15 cellular contexts compared by ENCODE assay signal in genomic region chr1:155260276-155260675, GRCh38. TPM values are rescaled to one million over a fixed set of nuclear protein-coding genes. Genes with fewer than 3 reads are reported as not detected.
A peak's percentile ranks its signal among the peaks of the same experiment; 100 is the strongest.
DNase-seq lines count a peak whose midpoint lies in the region; ATAC-seq, FAIRE-seq and TF ChIP-seq lines count a peak whose summit lies in the region.
"Had no signal": no experiment of that assay in that cellular context is flagged by ENCODE, and none has a peak within 500 bp of the region (broad histone marks: within the 10 kb centered on the region; RNA-seq: fewer than 3 reads in every experiment).

No MANE protein-coding gene starts in this region.

- BruUV-seq in K562 (replicated peaks; lab: Mats Ljungman, UMichigan), result no TSS peak

- H3K4me3 ChIP-seq in NT2/D1 (ENCODE audit: insufficient read length, low read depth), result no peak overlapping the region
- H3K4me3 ChIP-seq in K562, result no peak overlapping the region

- peaks cover 21% of the 10 kb centered on the region for H3K79me2 ChIP-seq in K562 (ENCODE audit: control insufficient read depth, insufficient read depth, low read length)

- H3K9me3 ChIP-seq in NT2/D1 (ENCODE audit: insufficient read depth, low read length), result no peaks in the 10 kb centered on the region
- no peaks in the 10 kb centered on the region for H3K9me3 ChIP-seq in K562 (replicated peaks; ENCODE audit: control insufficient read depth, insufficient read depth, low read depth, low read length)
- H3K9me3 ChIP-seq: tibial artery had no signal

- no peaks in the 10 kb centered on the region for H4K20me1 ChIP-seq in K562 (replicated peaks; ENCODE audit: control insufficient read depth, insufficient read depth, low read length)

- peak overlapping the region; percentile 72 for H3K27ac Mint-ChIP-seq in progenitor cell of endocrine pancreas

- H3K4me3 Mint-ChIP-seq in activated T-cell treated with anti-CD3 and anti-CD28 coated beads, Interleukin-2, amount 50 U/mL, for 4 hours, result peak overlapping the region; percentile 99
- H3K4me3 Mint-ChIP-seq in progenitor cell of endocrine pancreas (ENCODE audit: low read depth), result peak overlapping the region; percentile 94

- H3K9me1 ChIP-seq in K562 (ENCODE audit: control insufficient read depth, insufficient read depth, low read length), result no peaks in the 10 kb centered on the region

- H3K36me3 Mint-ChIP-seq in activated T-cell treated with anti-CD3 and anti-CD28 coated beads, Interleukin-2, amount 50 U/mL, for 4 hours (ENCODE audit: insufficient read depth), result peaks cover 50% of the 10 kb centered on the region
- H3K36me3 Mint-ChIP-seq in progenitor cell of endocrine pancreas (ENCODE audit: insufficient read depth), result peaks cover 15% of the 10 kb centered on the region

- POLR2A ChIA-PET in K562 (lab: Yijun Ruan, JAX), result interaction anchor here (0.6 to 3.8 kb wide), 4 partner anchors 9 to 66 kb away, joined by 4 to 29 read pairs (median 14); partner anchors contain the start of gene CLK2

- H3K4me1 ChIP-seq in NT2/D1 (ENCODE audit: insufficient read depth, insufficient read length) (peaks cover 10% of the 10 kb centered on the region), K562 (replicated peaks in 1 of 2; ENCODE audit: control insufficient read depth in 2 of 2, insufficient read depth in 2 of 2, low read length in 2 of 2) (peaks cover 7 to 32% of the 10 kb centered on the region in 2 experiments; a peak in 4 of 5 replicates)

- no peak for ATAC-seq in activated T-cell treated with anti-CD3 and anti-CD28 coated beads, Interleukin-2, amount 50 U/mL, for 4 hours
- ATAC-seq in K562 (no peak), GM18519 (IDR thresholded peaks at IDR 0.05; ENCODE audit: low FRiP score, unreplicated experiment) (no peak)
- ATAC-seq: esophagus mucosa had no signal

- TF ChIP-seq RAD21 in K562 (CRISPR knock-in tag; conservative IDR thresholded peaks at IDR 0.05 in 1 of 2, IDR thresholded peaks at IDR 0.05 in 1 of 2), result no peak

- no peak for TF ChIP-seq CTCF in K562 (IDR thresholded peaks at IDR 0.05 in 2 of 3, conservative IDR thresholded peaks at IDR 0.05 in 1 of 3; ENCODE audit: insufficient read depth in 2 of 3, low read depth in 1 of 3, low read length in 3 of 3)
- no peak for TF ChIP-seq CTCF in progenitor cell of endocrine pancreas (IDR thresholded peaks at IDR 0.05; ENCODE audit: unreplicated experiment)

- TF ChIP-seq POLR2A in K562 (conservative IDR thresholded peaks at IDR 0.05), result no peak

- H3K27ac ChIP-seq in K562 (ENCODE audit: extremely low read depth, low read depth, low read length), result no peak overlapping the region

- H3K9ac ChIP-seq in NT2/D1 (ENCODE audit: insufficient read length, low read depth) (peak overlapping the region; percentile 96), K562 (ENCODE audit: insufficient read depth in 1 of 2, low read depth in 2 of 2, low read length in 2 of 2) (peak overlapping the region; percentile 78 to 83; a peak in 3 of 4 replicates)

- CTCF ChIA-PET in K562 (lab: Yijun Ruan, JAX; ENCODE audit: low intra/inter-chr PET ratio), result interaction anchor here (0.7 kb wide), 1 partner anchor 20 kb away, joined by 3 read pairs; no protein-coding TSS in a partner anchor

- intact Hi-C loops in K562 (cut with micrococcal nuclease), result no loop called here

- 90% methylated on average over 5 of the region's 5 CpGs for WGBS in K562 (ENCODE audit: insufficient coverage, low coverage, missing lambda C conversion rate)

- H3K27me3 ChIP-seq in NT2/D1 (ENCODE audit: insufficient read depth, insufficient read length) (no peaks in the 10 kb centered on the region), K562 (ENCODE audit: control insufficient read depth in 2 of 2, insufficient read depth in 2 of 2, low read length in 2 of 2) (no peaks in the 10 kb centered on the region)
- H3K27me3 ChIP-seq: tibial artery had no signal

- H3K36me3 ChIP-seq in NT2/D1 (ENCODE audit: insufficient read depth, insufficient read length, low read length) (peaks cover 74% of the 10 kb centered on the region), K562 (ENCODE audit: control insufficient read depth, insufficient read depth, low read length) (peaks cover 67% of the 10 kb centered on the region)

- peaks cover 37% of the 10 kb centered on the region for H3K4me1 Mint-ChIP-seq in activated T-cell treated with anti-CD3 and anti-CD28 coated beads, Interleukin-2, amount 50 U/mL, for 4 hours (ENCODE audit: low read depth)
- peaks cover 24% of the 10 kb centered on the region for H3K4me1 Mint-ChIP-seq in progenitor cell of endocrine pancreas (ENCODE audit: low read depth)

- no peak overlapping the region for H3K4me2 ChIP-seq in K562 (ENCODE audit: insufficient read depth, low read length)

- H2AFZ ChIP-seq in K562 (ENCODE audit: low read depth, low read length), result no peak overlapping the region

- no peaks in the 10 kb centered on the region for H3K9me3 Mint-ChIP-seq in activated T-cell treated with anti-CD3 and anti-CD28 coated beads, Interleukin-2, amount 50 U/mL, for 4 hours
- H3K9me3 Mint-ChIP-seq in progenitor cell of endocrine pancreas (ENCODE audit: low read depth), result no peaks in the 10 kb centered on the region

- in situ Hi-C loops in K562 (cut with MboI), result no loop called here

- no peak for TF ChIP-seq EP300 in K562 (IDR thresholded peaks at IDR 0.05; ENCODE audit: low read length)

- no peak for DNase-seq in activated T-cell treated with anti-CD3 and anti-CD28 coated beads, Interleukin-2, amount 50 U/mL, for 4 hours
- no peak for DNase-seq in activated T-cell treated with anti-CD3 and anti-CD28 coated beads, Interleukin-2, amount 50 U/mL, for 48 hours
- no peak for DNase-seq in NT2/D1 (ENCODE audit: low read depth, low spot score)
- no peak for DNase-seq in K562 (ENCODE audit: extremely low read depth in 1 of 4, low spot score in 3 of 4)
- DNase-seq in progenitor cell of endocrine pancreas (ENCODE audit: low spot score, unreplicated experiment), result no peak
- no peak for DNase-seq in mesenteric fat pad (ENCODE audit: low spot score)
- DNase-seq in pons (ENCODE audit: low spot score), result no peak
- DNase-seq: activated CD4-positive, alpha-beta T cell treated with anti-CD3 and anti-CD28 coated beads, Interleukin-2, amount 50 U/mL, for 1 hour; DMS53; HCEC 1CT; hypothalamus; NCI-H1092 treated with DMSO at 0.1 percent for 48 hours; tibial artery had no signal

- FAIRE-seq in K562 (lab: Jason Lieb, UNC), result no peak

- H3K27me3 Mint-ChIP-seq in activated T-cell treated with anti-CD3 and anti-CD28 coated beads, Interleukin-2, amount 50 U/mL, for 4 hours (ENCODE audit: low read depth), result no peaks in the 10 kb centered on the region
- H3K27me3 Mint-ChIP-seq in progenitor cell of endocrine pancreas, result no peaks in the 10 kb centered on the region

RNA-seq across cellular contexts. Expression of gene SCAMP3, which starts 1.9 kb away (rescaled TPM):
- 100 to 1,000 TPM; 193 to 214 (median 208) TPM for total RNA-seq in activated T-cell treated with anti-CD3 and anti-CD28 coated beads, Interleukin-2, amount 50 U/mL, for 4 hours
- total RNA-seq in K562 (2011; cell fraction: chromatin; rRNA removed; ENCODE audit: low replicate concordance), result 59.7 and 127 TPM in 2 replicates
- total RNA-seq in K562 (2011; cell fraction: nucleolus; rRNA removed), result 178 TPM in 2 replicates
- total RNA-seq in K562 (2011; cell fraction: nucleoplasm; rRNA removed), result 135 and 144 TPM in 2 replicates
- 101 and 132 TPM in 2 replicates for total RNA-seq in K562 (2014; rRNA removed)
- total RNA-seq in K562 (2014; rRNA removed; fragmentation: Illumina TruSeq; extraction: Trizol), result 13.4 and 14.2 TPM in 2 replicates
- total RNA-seq in K562 (2015; rRNA removed; fragmentation: Illumina TruSeq; extraction: Trizol), result 24.0 and 25.4 TPM in 2 replicates
- total RNA-seq in K562 (2021), result 111 TPM in 2 replicates
- polyA plus RNA-seq in K562 (2011; rRNA removed), result 100 and 140 TPM in 2 replicates
- polyA plus RNA-seq in K562 (2011; cell fraction: cytosol; rRNA removed), result 214 and 294 TPM in 2 replicates
- polyA plus RNA-seq in K562 (2011; cell fraction: nucleus; rRNA removed), result 103 and 109 TPM in 2 replicates
- 94.0 and 101 TPM in 2 replicates for polyA plus RNA-seq in K562 (2012)
- 86.1 and 100 TPM in 2 replicates for polyA plus RNA-seq in K562 (2014; fragmentation: Illumina TruSeq; extraction: Trizol)
- 10 to 100 TPM; 72.9 to 83.3 TPM for polyA plus RNA-seq in K562 (2014; fragmentation: Nextera tagmentation; extraction: Ambion mirVana)
- 130 and 131 TPM in 2 replicates for polyA plus RNA-seq in K562 (2014; rRNA removed)
- polyA minus RNA-seq in K562 (2011; rRNA and poly(A)+ RNA removed), result 57.0 and 75.1 TPM in 2 replicates
- polyA minus RNA-seq in K562 (2011; cell fraction: cytosol; rRNA and poly(A)+ RNA removed), result 62.4 and 70.4 TPM in 2 replicates
- polyA minus RNA-seq in K562 (2011; cell fraction: nucleus; rRNA and poly(A)+ RNA removed), result 16.4 and 25.2 TPM in 2 replicates
- 53.1 and 57.1 TPM in 2 replicates for total RNA-seq in progenitor cell of endocrine pancreas
- 69.7 TPM for total RNA-seq in mesenteric fat pad

RNA-seq across cellular contexts. Expression of gene ENTREP3, which starts 5.0 kb away (rescaled TPM):
- total RNA-seq in activated T-cell treated with anti-CD3 and anti-CD28 coated beads, Interleukin-2, amount 50 U/mL, for 4 hours, result 10 to 100 TPM; 31.7 to 41.3 (median 39.8) TPM
- total RNA-seq in K562 (2011; cell fraction: chromatin; rRNA removed; ENCODE audit: low replicate concordance), result 20.6 and 45.2 TPM in 2 replicates
- 38.6 and 38.9 TPM in 2 replicates for total RNA-seq in K562 (2011; cell fraction: nucleolus; rRNA removed)
- total RNA-seq in K562 (2011; cell fraction: nucleoplasm; rRNA removed), result 36.1 and 52.0 TPM in 2 replicates
- total RNA-seq in K562 (2014; rRNA removed), result 6.4 and 10.6 TPM in 2 replicates
- total RNA-seq in K562 (2014; rRNA removed; fragmentation: Illumina TruSeq; extraction: Trizol), result 1.9 and 2.0 TPM in 2 replicates
- 3.4 and 4.1 TPM in 2 replicates for total RNA-seq in K562 (2015; rRNA removed; fragmentation: Illumina TruSeq; extraction: Trizol)
- 41.8 and 43.0 TPM in 2 replicates for total RNA-seq in K562 (2021)
- 5.9 and 17.5 TPM in 2 replicates for polyA plus RNA-seq in K562 (2011; rRNA removed)
- 10.9 and 13.6 TPM in 2 replicates for polyA plus RNA-seq in K562 (2011; cell fraction: cytosol; rRNA removed)
- 30.5 and 33.5 TPM in 2 replicates for polyA plus RNA-seq in K562 (2011; cell fraction: nucleus; rRNA removed)
- polyA plus RNA-seq in K562 (2012), result 23.2 and 25.9 TPM in 2 replicates
- polyA plus RNA-seq in K562 (2014; fragmentation: Illumina TruSeq; extraction: Trizol), result 11.8 and 21.9 TPM in 2 replicates
- 1 to 10 TPM; 2.0 to 2.1 TPM for polyA plus RNA-seq in K562 (2014; fragmentation: Nextera tagmentation; extraction: Ambion mirVana)
- 15.4 and 17.7 TPM in 2 replicates for polyA plus RNA-seq in K562 (2014; rRNA removed)
- polyA minus RNA-seq in K562 (2011; rRNA and poly(A)+ RNA removed), result 3.8 and 3.9 TPM in 2 replicates
- polyA minus RNA-seq in K562 (2011; cell fraction: cytosol; rRNA and poly(A)+ RNA removed), result 13.7 and 24.0 TPM in 2 replicates
- polyA minus RNA-seq in K562 (2011; cell fraction: nucleus; rRNA and poly(A)+ RNA removed), result 6.2 and 7.2 TPM in 2 replicates
- 58.4 and 59.0 TPM in 2 replicates for total RNA-seq in progenitor cell of endocrine pancreas
- total RNA-seq in mesenteric fat pad, result 25.2 TPM

RNA-seq across cellular contexts. Expression of gene CLK2, which starts 13.0 kb away (rescaled TPM):
- 10 to 100 TPM; 64.2 to 68.4 (median 66.3) TPM for total RNA-seq in activated T-cell treated with anti-CD3 and anti-CD28 coated beads, Interleukin-2, amount 50 U/mL, for 4 hours
- 311 and 570 TPM in 2 replicates for total RNA-seq in K562 (2011; cell fraction: chromatin; rRNA removed; ENCODE audit: low replicate concordance)
- 299 and 331 TPM in 2 replicates for total RNA-seq in K562 (2011; cell fraction: nucleolus; rRNA removed)
- total RNA-seq in K562 (2011; cell fraction: nucleoplasm; rRNA removed), result 264 and 285 TPM in 2 replicates
- total RNA-seq in K562 (2014; rRNA removed), result 36.4 and 40.2 TPM in 2 replicates
- total RNA-seq in K562 (2014; rRNA removed; fragmentation: Illumina TruSeq; extraction: Trizol), result 24.2 and 25.6 TPM in 2 replicates
- total RNA-seq in K562 (2015; rRNA removed; fragmentation: Illumina TruSeq; extraction: Trizol), result 37.0 and 39.6 TPM in 2 replicates
- total RNA-seq in K562 (2021), result 60.2 and 65.4 TPM in 2 replicates
- 67.8 and 105 TPM in 2 replicates for polyA plus RNA-seq in K562 (2011; rRNA removed)
- polyA plus RNA-seq in K562 (2011; cell fraction: cytosol; rRNA removed), result 48.7 and 49.0 TPM in 2 replicates
- polyA plus RNA-seq in K562 (2011; cell fraction: nucleus; rRNA removed), result 890 and 922 TPM in 2 replicates
- polyA plus RNA-seq in K562 (2012), result 56.9 and 62.9 TPM in 2 replicates
- polyA plus RNA-seq in K562 (2014; fragmentation: Illumina TruSeq; extraction: Trizol), result 59.9 and 67.3 TPM in 2 replicates
- polyA plus RNA-seq in K562 (2014; fragmentation: Nextera tagmentation; extraction: Ambion mirVana), result 10 to 100 TPM; 13.5 to 15.7 TPM
- 69.1 and 81.4 TPM in 2 replicates for polyA plus RNA-seq in K562 (2014; rRNA removed)
- polyA minus RNA-seq in K562 (2011; rRNA and poly(A)+ RNA removed), result 58.6 and 59.3 TPM in 2 replicates
- 30.5 and 30.7 TPM in 2 replicates for polyA minus RNA-seq in K562 (2011; cell fraction: cytosol; rRNA and poly(A)+ RNA removed)
- polyA minus RNA-seq in K562 (2011; cell fraction: nucleus; rRNA and poly(A)+ RNA removed), result 109 and 138 TPM in 2 replicates
- total RNA-seq in progenitor cell of endocrine pancreas, result 102 and 106 TPM in 2 replicates
- total RNA-seq in mesenteric fat pad, result 34.7 TPM

RNA-seq across cellular contexts. Expression of gene HCN3, which starts 17.0 kb away (rescaled TPM):
- total RNA-seq in activated T-cell treated with anti-CD3 and anti-CD28 coated beads, Interleukin-2, amount 50 U/mL, for 4 hours, result 1 to 10 TPM; 1.1 to 1.3 (median 1.3) TPM
- total RNA-seq in K562 (2011; cell fraction: chromatin; rRNA removed; ENCODE audit: low replicate concordance), result 31.1 and 65.6 TPM in 2 replicates
- 41.4 and 45.0 TPM in 2 replicates for total RNA-seq in K562 (2011; cell fraction: nucleolus; rRNA removed)
- total RNA-seq in K562 (2011; cell fraction: nucleoplasm; rRNA removed), result 40.9 and 43.8 TPM in 2 replicates
- total RNA-seq in K562 (2014; rRNA removed) (2.3 and 3.2 TPM in 2 replicates), K562 (2014; rRNA removed; fragmentation: Illumina TruSeq; extraction: Trizol) (1.7 and 2.9 TPM in 2 replicates), K562 (2015; rRNA removed; fragmentation: Illumina TruSeq; extraction: Trizol) (3.1 and 3.9 TPM in 2 replicates), K562 (2021) (6.6 and 7.0 TPM in 2 replicates), progenitor cell of endocrine pancreas (13.6 and 15.6 TPM in 2 replicates), mesenteric fat pad (3.3 TPM)
- polyA plus RNA-seq in K562 (2011; rRNA removed) (7.2 and 14.5 TPM in 2 replicates), K562 (2014; fragmentation: Illumina TruSeq; extraction: Trizol) (5.6 and 5.9 TPM in 2 replicates), K562 (2014; fragmentation: Nextera tagmentation; extraction: Ambion mirVana) (1 to 10 TPM in 1 of 2 experiments, under 1 TPM in 1; 0.91 to 1.0 TPM), K562 (2014; rRNA removed) (7.3 and 9.7 TPM in 2 replicates)
- polyA plus RNA-seq in K562 (2011; cell fraction: cytosol; rRNA removed), result 7.1 and 13.6 TPM in 2 replicates
- polyA plus RNA-seq in K562 (2011; cell fraction: nucleus; rRNA removed), result 101 and 112 TPM in 2 replicates
- polyA plus RNA-seq in K562 (2012), result 5.6 and 7.6 TPM in 2 replicates
- polyA minus RNA-seq in K562 (2011; rRNA and poly(A)+ RNA removed), result 3.7 and 5.6 TPM in 2 replicates
- polyA minus RNA-seq in K562 (2011; cell fraction: cytosol; rRNA and poly(A)+ RNA removed), result 2.5 and 5.6 TPM in 2 replicates
- polyA minus RNA-seq in K562 (2011; cell fraction: nucleus; rRNA and poly(A)+ RNA removed), result 11.6 and 13.2 TPM in 2 replicates

RNA-seq across cellular contexts. Expression of gene PKLR, which starts 41.0 kb away (rescaled TPM):
- under 1 TPM in 2 of 3 donors, not detected in 1; 0.13 to 0.14 TPM for total RNA-seq in activated T-cell treated with anti-CD3 and anti-CD28 coated beads, Interleukin-2, amount 50 U/mL, for 4 hours
- total RNA-seq in K562 (2011; cell fraction: chromatin; rRNA removed; ENCODE audit: low replicate concordance), result 18.9 and 39.8 TPM in 2 replicates
- 33.9 and 37.6 TPM in 2 replicates for total RNA-seq in K562 (2011; cell fraction: nucleolus; rRNA removed)
- total RNA-seq in K562 (2011; cell fraction: nucleoplasm; rRNA removed), result 31.5 and 35.1 TPM in 2 replicates
- total RNA-seq in K562 (2014; rRNA removed), result 38.2 and 47.5 TPM in 2 replicates
- 22.6 and 25.0 TPM in 2 replicates for total RNA-seq in K562 (2014; rRNA removed; fragmentation: Illumina TruSeq; extraction: Trizol)
- total RNA-seq in K562 (2015; rRNA removed; fragmentation: Illumina TruSeq; extraction: Trizol), result 12.1 and 12.8 TPM in 2 replicates
- total RNA-seq in K562 (2021), result 75.7 and 78.4 TPM in 2 replicates
- polyA plus RNA-seq in K562 (2011; rRNA removed), result 25.3 and 39.9 TPM in 2 replicates
- 26.5 and 92.1 TPM in 2 replicates for polyA plus RNA-seq in K562 (2011; cell fraction: cytosol; rRNA removed)
- polyA plus RNA-seq in K562 (2011; cell fraction: nucleus; rRNA removed), result 20.1 and 56.5 TPM in 2 replicates
- 23.5 and 42.9 TPM in 2 replicates for polyA plus RNA-seq in K562 (2012)
- polyA plus RNA-seq in K562 (2014; fragmentation: Illumina TruSeq; extraction: Trizol), result 58.5 and 62.1 TPM in 2 replicates
- 10 to 100 TPM; 10.7 to 13.0 TPM for polyA plus RNA-seq in K562 (2014; fragmentation: Nextera tagmentation; extraction: Ambion mirVana)
- 50.4 and 51.2 TPM in 2 replicates for polyA plus RNA-seq in K562 (2014; rRNA removed)
- 12.1 and 32.1 TPM in 2 replicates for polyA minus RNA-seq in K562 (2011; rRNA and poly(A)+ RNA removed)
- polyA minus RNA-seq in K562 (2011; cell fraction: cytosol; rRNA and poly(A)+ RNA removed), result 16.4 and 35.4 TPM in 2 replicates
- polyA minus RNA-seq in K562 (2011; cell fraction: nucleus; rRNA and poly(A)+ RNA removed), result 7.7 and 16.0 TPM in 2 replicates
- total RNA-seq in progenitor cell of endocrine pancreas, result 0.16 and 0.57 TPM in 2 replicates
- total RNA-seq in mesenteric fat pad, result not detected
